Comparison of ENCODE assay signal across 1 cellular context in genomic region chrX:12954981-12955380, GRCh38.
TF ChIP-seq lines count a peak whose summit lies in the region.

No MANE protein-coding gene starts in this region.

TF ChIP-seq in GM12878, 131 proteins besides CTCF, POLR2A, EP300 and RAD21:
- no peak for TF ChIP-seq ZZZ3 (IDR thresholded peaks at IDR 0.05; ENCODE audit: control insufficient read depth, insufficient read length, low read depth)
- peak in 1 of 2 experiments; percentile 10; a peak in 1 of 4 replicates for TF ChIP-seq IKZF2 (IDR thresholded peaks at IDR 0.05)
- TF ChIP-seq, protein P1, sequence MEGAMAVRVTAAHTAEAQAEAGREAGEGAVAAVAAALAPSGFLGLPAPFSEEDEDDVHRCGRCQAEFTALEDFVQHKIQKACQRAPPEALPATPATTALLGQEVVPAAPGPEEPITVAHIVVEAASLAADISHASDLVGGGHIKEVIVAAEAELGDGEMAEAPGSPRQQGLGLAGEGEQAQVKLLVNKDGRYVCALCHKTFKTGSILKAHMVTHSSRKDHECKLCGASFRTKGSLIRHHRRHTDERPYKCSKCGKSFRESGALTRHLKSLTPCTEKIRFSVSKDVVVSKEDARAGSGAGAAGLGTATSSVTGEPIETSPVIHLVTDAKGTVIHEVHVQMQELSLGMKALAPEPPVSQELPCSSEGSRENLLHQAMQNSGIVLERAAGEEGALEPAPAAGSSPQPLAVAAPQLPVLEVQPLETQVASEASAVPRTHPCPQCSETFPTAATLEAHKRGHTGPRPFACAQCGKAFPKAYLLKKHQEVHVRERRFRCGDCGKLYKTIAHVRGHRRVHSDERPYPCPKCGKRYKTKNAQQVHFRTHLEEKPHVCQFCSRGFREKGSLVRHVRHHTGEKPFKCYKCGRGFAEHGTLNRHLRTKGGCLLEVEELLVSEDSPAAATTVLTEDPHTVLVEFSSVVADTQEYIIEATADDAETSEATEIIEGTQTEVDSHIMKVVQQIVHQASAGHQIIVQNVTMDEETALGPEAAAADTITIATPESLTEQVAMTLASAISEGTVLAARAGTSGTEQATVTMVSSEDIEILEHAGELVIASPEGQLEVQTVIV (IDR thresholded peaks at IDR 0.05; ENCODE audit: borderline replicate concordance, partially characterized antibody): no peak
- no peak for TF ChIP-seq MTA2 (IDR thresholded peaks at IDR 0.05; ENCODE audit: low read depth)
- no peak for TF ChIP-seq RUNX3 (IDR thresholded peaks at IDR 0.05; ENCODE audit: low read length)
- no peak for TF ChIP-seq CREB1 (IDR thresholded peaks at IDR 0.05; ENCODE audit: low read depth)
